ENCODE assay signal across 23 cellular contexts in the genomic region with DNA sequence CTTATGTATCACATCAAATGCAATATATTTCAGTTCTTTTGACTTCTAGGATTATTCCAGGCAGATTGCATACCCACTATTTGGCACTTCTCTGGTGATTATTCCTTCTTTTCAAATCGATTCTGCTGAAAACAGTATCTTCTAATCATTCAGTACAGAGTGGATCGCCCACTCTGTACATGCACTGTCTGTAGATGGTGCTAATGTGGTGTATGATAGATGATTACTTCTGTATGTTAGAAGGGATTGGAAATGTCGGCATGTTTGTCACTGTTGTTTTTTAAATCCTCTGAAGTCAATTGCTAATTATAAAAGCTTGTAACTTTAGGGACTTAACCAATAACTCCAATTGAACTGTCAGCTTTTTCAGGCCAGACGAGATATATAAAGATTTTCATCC.
"Had no signal": no experiment of that assay in that cellular context is flagged by ENCODE, and none has a peak within 500 bp of the region (broad histone marks: within the 10 kb centered on the region; RNA-seq: fewer than 3 reads in every experiment).

No MANE protein-coding gene starts in this region.

- H3K4me1 Mint-ChIP-seq: activated CD4-positive, alpha-beta memory T cell treated with anti-CD3 and anti-CD28 coated beads, Interleukin-2, amount 10 ng/mL, durations not matched to agents 7 days and 5 days; activated CD4-positive, alpha-beta T cell treated with anti-CD3 and anti-CD28 coated beads for 36 hours; activated CD4-positive, alpha-beta T cell treated with anti-CD3 and anti-CD28 coated beads, Interleukin-2, amount 10 ng/mL, durations not matched to agents 24 days and 14 days; activated naive CD4-positive, alpha-beta T cell treated with anti-CD3 and anti-CD28 coated beads, Interleukin-2, amount 50 U/mL, for 24 hours; activated naive CD8-positive, alpha-beta T cell treated with anti-CD3 and anti-CD28 coated beads for 36 hours; activated naive CD8-positive, alpha-beta T cell treated with anti-CD3 and anti-CD28 coated beads, Interleukin-2, amount 50 U/mL, for 24 hours; activated T-helper 17 cell treated with anti-CD3 and anti-CD28 coated beads, Interleukin-2, amount 50 U/mL, for 72 hours had no signal

- H3K4me1 ChIP-seq: colonic mucosa had no signal

- ATAC-seq: activated CD4-positive, alpha-beta T cell treated with anti-CD3 and anti-CD28 coated beads for 36 hours; activated naive CD8-positive, alpha-beta T cell treated with anti-CD3 and anti-CD28 coated beads, Interleukin-2, amount 50 U/mL, for 24 hours; activated T-cell treated with anti-CD3 and anti-CD28 coated beads, Interleukin-2, amount 50 U/mL, for 4 hours; activated T-helper 17 cell treated with anti-CD3 and anti-CD28 coated beads, Interleukin-2, amount 50 U/mL, for 72 hours; body of pancreas; esophagus mucosa had no signal

- H3K27me3 Mint-ChIP-seq: activated CD4-positive, alpha-beta memory T cell treated with anti-CD3 and anti-CD28 coated beads, Interleukin-2, amount 10 ng/mL, durations not matched to agents 7 days and 5 days; activated CD4-positive, alpha-beta T cell treated with anti-CD3 and anti-CD28 coated beads for 36 hours; activated CD4-positive, alpha-beta T cell treated with anti-CD3 and anti-CD28 coated beads, Interleukin-2, amount 10 ng/mL, durations not matched to agents 24 days and 14 days; activated naive CD8-positive, alpha-beta T cell treated with anti-CD3 and anti-CD28 coated beads for 36 hours; activated naive CD8-positive, alpha-beta T cell treated with anti-CD3 and anti-CD28 coated beads, Interleukin-2, amount 50 U/mL, for 24 hours; activated T-helper 17 cell treated with anti-CD3 and anti-CD28 coated beads, Interleukin-2, amount 50 U/mL, for 72 hours had no signal

- H3K36me3 ChIP-seq: adrenal gland, colonic mucosa had no signal

- H3K27ac Mint-ChIP-seq: activated CD4-positive, alpha-beta memory T cell treated with anti-CD3 and anti-CD28 coated beads, Interleukin-2, amount 10 ng/mL, durations not matched to agents 7 days and 5 days; activated CD4-positive, alpha-beta T cell treated with anti-CD3 and anti-CD28 coated beads for 36 hours; activated CD4-positive, alpha-beta T cell treated with anti-CD3 and anti-CD28 coated beads, Interleukin-2, amount 10 ng/mL, durations not matched to agents 24 days and 14 days; activated naive CD4-positive, alpha-beta T cell treated with anti-CD3 and anti-CD28 coated beads for 36 hours; activated naive CD4-positive, alpha-beta T cell treated with anti-CD3 and anti-CD28 coated beads, Interleukin-2, amount 50 U/mL, for 24 hours; activated naive CD8-positive, alpha-beta T cell treated with anti-CD3 and anti-CD28 coated beads for 36 hours; activated naive CD8-positive, alpha-beta T cell treated with anti-CD3 and anti-CD28 coated beads, Interleukin-2, amount 50 U/mL, for 24 hours; activated T-helper 17 cell treated with anti-CD3 and anti-CD28 coated beads, Interleukin-2, amount 50 U/mL, for 72 hours had no signal

- H3K9me3 Mint-ChIP-seq: activated CD4-positive, alpha-beta memory T cell treated with anti-CD3 and anti-CD28 coated beads, Interleukin-2, amount 10 ng/mL, durations not matched to agents 7 days and 5 days; activated CD4-positive, alpha-beta T cell treated with anti-CD3 and anti-CD28 coated beads, Interleukin-2, amount 10 ng/mL, durations not matched to agents 24 days and 14 days; activated naive CD4-positive, alpha-beta T cell treated with anti-CD3 and anti-CD28 coated beads for 36 hours; activated naive CD4-positive, alpha-beta T cell treated with anti-CD3 and anti-CD28 coated beads, Interleukin-2, amount 50 U/mL, for 24 hours had no signal

- H3K36me3 Mint-ChIP-seq: activated naive CD4-positive, alpha-beta T cell treated with anti-CD3 and anti-CD28 coated beads, Interleukin-2, amount 50 U/mL, for 24 hours; activated naive CD8-positive, alpha-beta T cell treated with anti-CD3 and anti-CD28 coated beads for 36 hours had no signal

- DNase-seq: activated CD4-positive, alpha-beta memory T cell treated with anti-CD3 and anti-CD28 coated beads, Interleukin-2, amount 10 ng/mL, durations not matched to agents 7 days and 5 days; activated CD4-positive, alpha-beta T cell treated with anti-CD3 and anti-CD28 coated beads for 36 hours; activated CD4-positive, alpha-beta T cell treated with anti-CD3 and anti-CD28 coated beads, Interleukin-2, amount 10 ng/mL, durations not matched to agents 24 days and 14 days; activated CD4-positive, alpha-beta T cell treated with anti-CD3 and anti-CD28 coated beads, Interleukin-2, amount 50 U/mL, for 4 hours; activated CD4-positive, CD25-positive, alpha-beta regulatory T cell; activated CD4-positive, CD25-positive, alpha-beta regulatory T cell treated with anti-CD3 and anti-CD28 coated beads, Interleukin-2, amount 50 U/mL, for 72 hours; activated CD8-positive, alpha-beta memory T cell treated with anti-CD3 and anti-CD28 coated beads for 24 hours; activated effector memory CD4-positive, alpha-beta T cell treated with anti-CD3 and anti-CD28 coated beads, Interleukin-2, amount 50 U/mL, for 16 hours; activated naive CD4-positive, alpha-beta T cell treated with anti-CD3 and anti-CD28 coated beads for 36 hours; activated naive CD8-positive, alpha-beta T cell treated with anti-CD3 and anti-CD28 coated beads for 36 hours; activated naive CD8-positive, alpha-beta T cell treated with anti-CD3 and anti-CD28 coated beads, Interleukin-2, amount 50 U/mL, for 24 hours; activated T-cell treated with anti-CD3 and anti-CD28 coated beads, Interleukin-2, amount 50 U/mL, for 4 hours; adrenal gland; aorta; body of pancreas; colonic mucosa; effector CD8-positive, alpha-beta T cell; foreskin fibroblast; head of caudate nucleus; T-helper 2 cell had no signal

- H3K9me3 ChIP-seq: adrenal gland, body of pancreas, colonic mucosa had no signal

- H3K27me3 ChIP-seq: adrenal gland, body of pancreas, colonic mucosa had no signal

- H3K4me3 ChIP-seq: adrenal gland, body of pancreas, colonic mucosa had no signal

- H3K4me3 Mint-ChIP-seq: activated CD4-positive, alpha-beta memory T cell treated with anti-CD3 and anti-CD28 coated beads, Interleukin-2, amount 10 ng/mL, durations not matched to agents 7 days and 5 days; activated CD4-positive, alpha-beta T cell treated with anti-CD3 and anti-CD28 coated beads for 36 hours; activated CD4-positive, alpha-beta T cell treated with anti-CD3 and anti-CD28 coated beads, Interleukin-2, amount 10 ng/mL, durations not matched to agents 24 days and 14 days; activated naive CD4-positive, alpha-beta T cell treated with anti-CD3 and anti-CD28 coated beads for 36 hours; activated naive CD4-positive, alpha-beta T cell treated with anti-CD3 and anti-CD28 coated beads, Interleukin-2, amount 50 U/mL, for 24 hours; activated naive CD8-positive, alpha-beta T cell treated with anti-CD3 and anti-CD28 coated beads for 36 hours; activated naive CD8-positive, alpha-beta T cell treated with anti-CD3 and anti-CD28 coated beads, Interleukin-2, amount 50 U/mL, for 24 hours; activated T-cell treated with anti-CD3 and anti-CD28 coated beads, Interleukin-2, amount 50 U/mL, for 4 hours; activated T-helper 17 cell treated with anti-CD3 and anti-CD28 coated beads, Interleukin-2, amount 50 U/mL, for 72 hours had no signal

- H3K27ac ChIP-seq: adrenal gland, body of pancreas, colonic mucosa had no signal
